Comparison of ENCODE assay signal across 8 cellular contexts in the genomic region with DNA sequence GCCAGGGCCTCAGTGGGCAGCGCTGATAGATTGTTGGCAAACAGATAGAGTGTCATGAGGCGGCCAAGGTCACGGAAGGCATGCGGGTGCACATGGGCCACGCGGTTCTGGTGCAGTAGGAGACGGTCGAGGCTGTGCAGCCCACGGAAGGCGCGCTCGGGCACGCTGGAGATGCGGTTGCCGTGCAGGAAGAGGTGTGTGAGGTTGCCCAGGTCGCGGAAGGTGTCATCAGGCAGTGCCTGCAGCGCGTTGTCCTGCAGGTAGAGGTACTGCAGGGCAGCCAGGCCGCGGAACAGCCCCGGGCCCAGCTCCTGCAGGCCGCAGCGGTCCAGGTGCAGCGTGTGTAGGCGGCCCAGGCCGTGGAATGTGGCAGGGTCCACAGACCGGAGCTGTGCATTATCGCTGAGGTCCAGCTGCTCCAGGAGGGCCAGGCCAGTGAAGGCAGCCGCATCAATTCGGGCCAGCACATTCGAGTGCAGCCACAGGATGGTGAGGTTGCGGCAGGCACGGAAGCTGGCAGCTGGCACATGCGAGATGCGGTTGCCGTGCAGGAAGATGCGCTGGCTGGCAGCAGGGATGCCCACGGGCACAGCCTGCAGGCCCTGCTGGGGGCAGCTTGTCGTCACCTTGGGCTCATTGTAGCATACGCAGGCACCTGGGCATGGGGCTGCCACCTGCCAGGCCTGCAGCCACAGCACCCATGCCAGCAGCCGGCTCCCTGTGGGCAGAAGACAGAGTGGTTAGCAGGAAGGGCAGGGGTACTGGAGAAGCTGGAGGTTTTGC. TPM values are rescaled to one million over a fixed set of nuclear protein-coding genes. Genes with fewer than 3 reads are reported as not detected.
DNase-seq lines count a peak whose midpoint lies in the region; ATAC-seq and TF ChIP-seq lines count a peak whose summit lies in the region.

No MANE protein-coding gene starts in this region.

- TF ChIP-seq EP300 in Ishikawa (IDR thresholded peaks at IDR 0.05; ENCODE audit: borderline replicate concordance) = no peak; the same call in 1 of the 2 replicates

- peak in 4 of 10 experiments; percentile 25 to 43 (median 30) for DNase-seq in CD4-positive, alpha-beta T cell
- peak in 6 of 9 donors; percentile 30 to 45 (median 40) for DNase-seq in naive thymus-derived CD4-positive, alpha-beta T cell
- no peak for DNase-seq in NCI-H1048 (lab: John Stamatoyannopoulos, UW)
- DNase-seq in foreskin keratinocyte = no peak
- no peak for DNase-seq in stimulated activated CD4-positive, alpha-beta T cell treated with anti-CD3 and anti-CD28 coated beads, Interleukin-12 subunit alpha, Interleukin-12 subunit beta, amount 100 ng/mL, for 4 hours

- H3K9me3 Mint-ChIP-seq in CD4-positive, alpha-beta T cell = no peaks in the 10 kb centered on the region
- H3K9me3 Mint-ChIP-seq in activated naive CD8-positive, alpha-beta T cell (ENCODE audit: low read depth) = no peaks in the 10 kb centered on the region
- H3K9me3 Mint-ChIP-seq in naive thymus-derived CD4-positive, alpha-beta T cell = no peaks in the 10 kb centered on the region

- H3K4me3 Mint-ChIP-seq in CD4-positive, alpha-beta T cell = peak overlapping the region; percentile 80
- H3K4me3 Mint-ChIP-seq in activated naive CD8-positive, alpha-beta T cell = peak overlapping the region; percentile 72
- H3K4me3 Mint-ChIP-seq in naive thymus-derived CD4-positive, alpha-beta T cell = peak overlapping the region; percentile 55 to 88 (median 78)

- H3K27ac ChIP-seq in CD4-positive, alpha-beta T cell (ENCODE audit: low read depth, low read length) = peak overlapping the region; percentile 37
- H3K27ac ChIP-seq in naive thymus-derived CD4-positive, alpha-beta T cell (ENCODE audit: low read depth, low read length) = peak overlapping the region; percentile 78
- no peak overlapping the region for H3K27ac ChIP-seq in foreskin keratinocyte

- no peaks in the 10 kb centered on the region for H3K27me3 ChIP-seq in CD4-positive, alpha-beta T cell (ENCODE audit: control insufficient read depth, insufficient read depth, low read length)
- H3K27me3 ChIP-seq in naive thymus-derived CD4-positive, alpha-beta T cell (ENCODE audit: control insufficient read depth in 2 of 2, insufficient read depth in 2 of 2, low read length in 2 of 2) = no peaks in the 10 kb centered on the region
- no peaks in the 10 kb centered on the region for H3K27me3 ChIP-seq in foreskin keratinocyte

- POLR2A ChIA-PET in CD4-positive, alpha-beta T cell (lab: Charles Lee) = no interaction called here
- POLR2A ChIA-PET in naive thymus-derived CD4-positive, alpha-beta T cell (lab: Charles Lee) = interaction anchor here (0.6 to 4.0 kb wide), 3 partner anchors 32 to 127 kb away, joined by 3 to 30 read pairs (median 5); a partner anchor contains a TSS

- no peaks in the 10 kb centered on the region for H3K27me3 Mint-ChIP-seq in CD4-positive, alpha-beta T cell
- no peaks in the 10 kb centered on the region for H3K27me3 Mint-ChIP-seq in activated naive CD8-positive, alpha-beta T cell
- H3K27me3 Mint-ChIP-seq in naive thymus-derived CD4-positive, alpha-beta T cell = no peaks in the 10 kb centered on the region

- H3K9me3 ChIP-seq in CD4-positive, alpha-beta T cell (ENCODE audit: control insufficient read depth, low read length) = no peaks in the 10 kb centered on the region
- no peaks in the 10 kb centered on the region for H3K9me3 ChIP-seq in naive thymus-derived CD4-positive, alpha-beta T cell (ENCODE audit: control insufficient read depth in 2 of 3, low read length in 3 of 3)

- no peak for TF ChIP-seq RAD21 in Ishikawa (IDR thresholded peaks at IDR 0.05; ENCODE audit: low read depth)

- no peaks in the 10 kb centered on the region for H3K36me3 ChIP-seq in naive thymus-derived CD4-positive, alpha-beta T cell (ENCODE audit: control insufficient read depth in 2 of 3, insufficient read depth in 3 of 3, low read length in 3 of 3)

- intact Hi-C loops in CD4-positive, alpha-beta T cell (cut with DNase I, micrococcal nuclease) = no loop called here
- intact Hi-C loops in naive thymus-derived CD4-positive, alpha-beta T cell (cut with micrococcal nuclease) = loop anchor here in 1 of 2 donors (1.0 to 2.0 kb wide), 2 partner anchors 36 to 78 kb away; a partner anchor contains a TSS

- H3K27ac Mint-ChIP-seq in CD4-positive, alpha-beta T cell = peak overlapping the region; percentile 95
- peak overlapping the region; percentile 86 for H3K27ac Mint-ChIP-seq in activated naive CD8-positive, alpha-beta T cell
- H3K27ac Mint-ChIP-seq in naive thymus-derived CD4-positive, alpha-beta T cell = peak overlapping the region; percentile 69 to 98 (median 94)

- H3K4me3 ChIP-seq in naive thymus-derived CD4-positive, alpha-beta T cell (ENCODE audit: low read length) = peak overlapping the region; percentile 51

- peaks cover 47% of the 10 kb centered on the region for H3K4me1 Mint-ChIP-seq in CD4-positive, alpha-beta T cell (ENCODE audit: low read depth)
- peaks cover 48% of the 10 kb centered on the region for H3K4me1 Mint-ChIP-seq in activated naive CD8-positive, alpha-beta T cell (ENCODE audit: low read depth)
- peaks cover 29 to 65% (median 35%) of the 10 kb centered on the region in 7 donors for H3K4me1 Mint-ChIP-seq in naive thymus-derived CD4-positive, alpha-beta T cell

- peaks cover 55 to 85% of the 10 kb centered on the region in 2 donors for H3K4me1 ChIP-seq in naive thymus-derived CD4-positive, alpha-beta T cell (ENCODE audit: control insufficient read depth in 2 of 2, insufficient read depth in 2 of 2, low read length in 2 of 2)
- H3K4me1 ChIP-seq in foreskin keratinocyte = peaks cover 16% of the 10 kb centered on the region

- CTCF ChIA-PET in CD4-positive, alpha-beta T cell (lab: Charles Lee) = no interaction called here
- CTCF ChIA-PET in naive thymus-derived CD4-positive, alpha-beta T cell (lab: Charles Lee) = no interaction called here

- no peak for TF ChIP-seq CTCF in CD4-positive, alpha-beta T cell (IDR thresholded peaks at IDR 0.05)
- TF ChIP-seq CTCF in foreskin keratinocyte (conservative IDR thresholded peaks at IDR 0.05) = no peak

- H3K36me3 Mint-ChIP-seq in CD4-positive, alpha-beta T cell (ENCODE audit: low read depth) = no peaks in the 10 kb centered on the region
- no peaks in the 10 kb centered on the region for H3K36me3 Mint-ChIP-seq in activated naive CD8-positive, alpha-beta T cell
- H3K36me3 Mint-ChIP-seq in naive thymus-derived CD4-positive, alpha-beta T cell = no peaks in the 10 kb centered on the region

- ATAC-seq in CD4-positive, alpha-beta T cell (ENCODE audit: poor library complexity) = peak; percentile 13
- ATAC-seq in naive thymus-derived CD4-positive, alpha-beta T cell = no peak
- ATAC-seq in foreskin keratinocyte (no peak), HG02678 (IDR thresholded peaks at IDR 0.05; ENCODE audit: unreplicated experiment) (no peak)

TF ChIP-seq in Ishikawa, 13 proteins besides CTCF, POLR2A, EP300 and RAD21:
- TF ChIP-seq NFIC (IDR thresholded peaks at IDR 0.05) (no peak), ZBTB7A (IDR thresholded peaks at IDR 0.05; ENCODE audit: low read depth) (0 out of 2 replicates have a peak, but pooled peaks have one; percentile 15)
TF ChIP-seq in Ishikawa: peak in this region for 1.

RNA-seq across cellular contexts. Expression of a gene that starts 25.5 kb away (rescaled TPM):
- under 1 TPM; 0.36 to 0.50 TPM for total RNA-seq in CD4-positive, alpha-beta T cell
- total RNA-seq in naive thymus-derived CD4-positive, alpha-beta T cell = 1 to 10 TPM in 4 of 5 experiments, under 1 TPM in 1; 0.98 to 2.7 (median 1.8) TPM
- polyA plus RNA-seq in naive thymus-derived CD4-positive, alpha-beta T cell = 1 to 10 TPM; 2.2 to 2.9 TPM
- total RNA-seq in foreskin keratinocyte = 19.1 and 19.3 TPM in 2 replicates
- polyA plus RNA-seq in foreskin keratinocyte = 23.3 and 26.6 TPM in 2 replicates

Comparison
In these comparisons a context has a peak if more than half of its experiments do, and no peak if none do; other contexts are left out.
1. DNase-seq: peak in naive thymus-derived CD4-positive, alpha-beta T cell (6 of 9); none in NCI-H1048 (single experiment), foreskin keratinocyte (0 of 2) and stimulated activated CD4-positive, alpha-beta T cell treated with anti-CD3 and anti-CD28 coated beads, Interleukin-12 subunit alpha, Interleukin-12 subunit beta, amount 100 ng/mL, for 4 hours (single experiment).
2. Peak in every context shown above with its lines, with median percentiles within 50 percentile points of each other: H3K27ac Mint-ChIP-seq and H3K4me3 Mint-ChIP-seq.